8 cellular contexts compared by ENCODE assay signal in genomic region chr10:60549686-60550085, GRCh38.
DNase-seq lines count a peak whose midpoint lies in the region; FAIRE-seq and TF ChIP-seq lines count a peak whose summit lies in the region.

No MANE protein-coding gene starts in this region.

- no peaks in the 10 kb centered on the region for H3K36me3 Mint-ChIP-seq in activated naive CD4-positive, alpha-beta T cell treated with anti-CD3 and anti-CD28 coated beads, Interleukin-2, amount 10 ng/mL, durations not matched to agents 7 days and 5 days

- H3K27me3 ChIP-seq in Peyer's patch (no peaks in the 10 kb centered on the region), vagina (no peaks in the 10 kb centered on the region)

- H3K4me1 ChIP-seq in Peyer's patch, result no peaks in the 10 kb centered on the region
- no peaks in the 10 kb centered on the region for H3K4me1 ChIP-seq in vagina

- intact Hi-C loops in vagina (cut with DNase I), result no loop called here

- H3K9me3 ChIP-seq in Peyer's patch (no peaks in the 10 kb centered on the region), vagina (no peaks in the 10 kb centered on the region)

- no peak overlapping the region for H3K4me3 Mint-ChIP-seq in activated naive CD4-positive, alpha-beta T cell treated with anti-CD3 and anti-CD28 coated beads, Interleukin-2, amount 10 ng/mL, durations not matched to agents 7 days and 5 days

- H3K27ac Mint-ChIP-seq in activated naive CD4-positive, alpha-beta T cell treated with anti-CD3 and anti-CD28 coated beads, Interleukin-2, amount 10 ng/mL, durations not matched to agents 7 days and 5 days, result no peak overlapping the region

- DNase-seq in H4 (ENCODE audit: low spot score) (peak; percentile 47), Peyer's patch (no peak), vagina (ENCODE audit: extremely low spot score in 2 of 2) (no peak), NCI-H1436 (lab: John Stamatoyannopoulos, UW) (no peak)
- DNase-seq in activated naive CD4-positive, alpha-beta T cell treated with anti-CD3 and anti-CD28 coated beads, Interleukin-2, amount 10 ng/mL, durations not matched to agents 7 days and 5 days, result no peak
- DNase-seq in activated CD4-positive, alpha-beta T cell treated with anti-CD3 and anti-CD28 coated beads, Interleukin-2, amount 50 U/mL, for 48 hours, result no peak

- FAIRE-seq in islet of Langerhans (lab: Jason Lieb, UNC), result peak; percentile 84

- no peaks in the 10 kb centered on the region for H3K27me3 Mint-ChIP-seq in activated naive CD4-positive, alpha-beta T cell treated with anti-CD3 and anti-CD28 coated beads, Interleukin-2, amount 10 ng/mL, durations not matched to agents 7 days and 5 days

- CTCF ChIA-PET in activated naive CD4-positive, alpha-beta T cell treated with anti-CD3 and anti-CD28 coated beads, Interleukin-2, amount 10 ng/mL, durations not matched to agents 7 days and 5 days (lab: Charles Lee), result no interaction called here

- no peak for TF ChIP-seq POLR2A in Peyer's patch (IDR thresholded peaks at IDR 0.05)
- TF ChIP-seq POLR2A in vagina (IDR thresholded peaks at IDR 0.05), result no peak

- H3K27ac ChIP-seq in C4-2B (no peak overlapping the region), Peyer's patch (no peak overlapping the region), vagina (no peak overlapping the region)

- TF ChIP-seq CTCF in C4-2B (conservative IDR thresholded peaks at IDR 0.05) (peak; percentile 80), Peyer's patch (IDR thresholded peaks at IDR 0.05) (peak in 4 of 6 experiments; percentile 25 to 77 (median 68)), vagina (IDR thresholded peaks at IDR 0.05) (no peak)

- H3K4me1 Mint-ChIP-seq in activated naive CD4-positive, alpha-beta T cell treated with anti-CD3 and anti-CD28 coated beads, Interleukin-2, amount 10 ng/mL, durations not matched to agents 7 days and 5 days, result no peaks in the 10 kb centered on the region

- no peak overlapping the region for H3K4me3 ChIP-seq in Peyer's patch
- no peak overlapping the region for H3K4me3 ChIP-seq in vagina

- H3K36me3 ChIP-seq in Peyer's patch (no peaks in the 10 kb centered on the region), vagina (no peaks in the 10 kb centered on the region)

- H3K9me3 Mint-ChIP-seq in activated naive CD4-positive, alpha-beta T cell treated with anti-CD3 and anti-CD28 coated beads, Interleukin-2, amount 10 ng/mL, durations not matched to agents 7 days and 5 days, result no peaks in the 10 kb centered on the region

Comparison
In these comparisons a context has a peak if more than half of its experiments do, and no peak if none do; other contexts are left out.
1. CTCF ChIP-seq: peak in C4-2B (single experiment) and Peyer's patch (4 of 6); none in vagina (0 of 3).